Comparison of ENCODE assay signal across 8 cellular contexts in the genomic region with DNA sequence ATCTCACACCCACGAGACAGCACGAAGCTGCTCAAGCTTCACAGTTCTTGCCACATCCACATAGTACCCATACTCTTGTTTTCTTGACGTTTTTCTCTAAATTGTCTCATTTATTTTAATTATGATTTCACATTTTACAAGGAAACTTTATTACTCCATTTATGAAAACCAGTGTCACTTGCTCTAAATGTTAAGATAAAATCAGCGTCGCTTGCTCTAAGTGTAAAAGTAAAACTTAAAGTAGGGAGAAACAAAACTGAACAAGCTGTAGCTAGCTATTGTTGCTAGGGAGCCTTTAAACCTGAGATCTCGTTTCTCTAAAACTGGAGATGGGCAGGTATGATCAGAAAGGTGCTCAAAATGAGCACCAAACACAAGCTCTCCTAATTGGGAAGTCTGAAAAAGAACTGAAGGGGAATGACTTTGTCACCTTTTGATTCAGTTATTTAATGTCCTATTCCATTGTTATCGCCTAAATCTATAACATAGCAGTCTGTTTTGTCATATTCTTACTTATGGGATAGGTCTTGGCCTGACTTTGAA. TPM values are rescaled to one million over a fixed set of nuclear protein-coding genes. Genes with fewer than 3 reads are reported as not detected.
DNase-seq lines count a peak whose midpoint lies in the region; ATAC-seq and TF ChIP-seq lines count a peak whose summit lies in the region.

No MANE protein-coding gene starts in this region.

- H3K27ac Mint-ChIP-seq in activated CD4-positive, alpha-beta T cell treated with anti-CD3 and anti-CD28 coated beads, Interleukin-2, amount 10 ng/mL, durations not matched to agents 7 days and 5 days: peak overlapping the region; percentile 95
- peak overlapping the region; percentile 95 to 96 for H3K27ac Mint-ChIP-seq in activated naive CD4-positive, alpha-beta T cell treated with anti-CD3 and anti-CD28 coated beads, Interleukin-2, amount 50 U/mL, for 72 hours

- no peaks in the 10 kb centered on the region for H3K27me3 Mint-ChIP-seq in activated CD4-positive, alpha-beta T cell treated with anti-CD3 and anti-CD28 coated beads, Interleukin-2, amount 10 ng/mL, durations not matched to agents 7 days and 5 days

- CTCF ChIA-PET in activated CD4-positive, alpha-beta T cell treated with anti-CD3 and anti-CD28 coated beads, Interleukin-2, amount 10 ng/mL, durations not matched to agents 7 days and 5 days (lab: Charles Lee): interaction anchor here (0.6 to 3.5 kb wide), 5 partner anchors 10 to 124 kb away, joined by 3 to 20 read pairs (median 4); a partner anchor contains a TSS

- no peak for ATAC-seq in activated naive CD4-positive, alpha-beta T cell treated with anti-CD3 and anti-CD28 coated beads, Interleukin-2, amount 50 U/mL, for 72 hours

- POLR2A ChIA-PET in activated CD4-positive, alpha-beta T cell treated with anti-CD3 and anti-CD28 coated beads, Interleukin-2, amount 10 ng/mL, durations not matched to agents 7 days and 5 days (lab: Charles Lee): interaction anchor here (0.9 to 1.0 kb wide), 2 partner anchors 23 to 125 kb away, joined by 3 to 4 read pairs; a partner anchor contains a TSS

- H3K4me3 ChIP-seq in kidney epithelial cell (ENCODE audit: low read depth, low read length) (peak overlapping the region; percentile 98), thymus (ENCODE audit: low read length) (peak overlapping the region; percentile 97)

- H3K9me3 ChIP-seq in thymus (ENCODE audit: control insufficient read depth): no peaks in the 10 kb centered on the region

- DNase-seq in activated CD4-positive, alpha-beta T cell treated with anti-CD3 and anti-CD28 coated beads, Interleukin-2, amount 10 ng/mL, durations not matched to agents 7 days and 5 days: no peak
- no peak for DNase-seq in activated CD4-positive, alpha-beta T cell treated with anti-CD3 and anti-CD28 coated beads, Interleukin-2, amount 50 U/mL, for 4 hours
- DNase-seq in activated naive CD4-positive, alpha-beta T cell treated with anti-CD3 and anti-CD28 coated beads, Interleukin-2, amount 50 U/mL, for 72 hours (ENCODE audit: low spot score in 2 of 2): no peak
- DNase-seq in kidney epithelial cell (ENCODE audit: low read depth): no peak
- DNase-seq in NK-92 treated with Interleukin-12 subunit alpha and Interleukin-12 subunit beta, amount 100 ng/mL, for 24 hours (lab: John Stamatoyannopoulos, UW): no peak
- no peak for DNase-seq in SHP77 treated with DMSO at 0.1 percent for 48 hours (lab: John Stamatoyannopoulos, UW)
- no peak for DNase-seq in activated CD4-positive, alpha-beta T cell treated with anti-CD3 and anti-CD28 coated beads for 4 hours

- H3K36me3 ChIP-seq in kidney epithelial cell (ENCODE audit: control insufficient read depth, insufficient read depth, low read length) (no peaks in the 10 kb centered on the region), thymus (ENCODE audit: control insufficient read depth, insufficient read depth) (no peaks in the 10 kb centered on the region)

- peaks cover 58% of the 10 kb centered on the region for H3K4me1 Mint-ChIP-seq in activated CD4-positive, alpha-beta T cell treated with anti-CD3 and anti-CD28 coated beads, Interleukin-2, amount 10 ng/mL, durations not matched to agents 7 days and 5 days

- H3K27me3 ChIP-seq in kidney epithelial cell (ENCODE audit: control insufficient read depth, insufficient read depth, low read length) (no peaks in the 10 kb centered on the region), thymus (ENCODE audit: control insufficient read depth, insufficient read depth) (no peaks in the 10 kb centered on the region)

- H3K4me1 ChIP-seq in thymus (ENCODE audit: control insufficient read depth, insufficient read depth, low read length): peaks cover 13% of the 10 kb centered on the region

- H3K4me3 Mint-ChIP-seq in activated CD4-positive, alpha-beta T cell treated with anti-CD3 and anti-CD28 coated beads, Interleukin-2, amount 10 ng/mL, durations not matched to agents 7 days and 5 days: peak overlapping the region; percentile 87

- peak overlapping the region; percentile 98 for H3K27ac ChIP-seq in thymus (ENCODE audit: low read depth)

- WGBS in thymus: 16% methylated on average over 7 of the region's 7 CpGs

- H3K9me3 Mint-ChIP-seq in activated CD4-positive, alpha-beta T cell treated with anti-CD3 and anti-CD28 coated beads, Interleukin-2, amount 10 ng/mL, durations not matched to agents 7 days and 5 days: no peaks in the 10 kb centered on the region
- H3K9me3 Mint-ChIP-seq in activated naive CD4-positive, alpha-beta T cell treated with anti-CD3 and anti-CD28 coated beads, Interleukin-2, amount 50 U/mL, for 72 hours: no peaks in the 10 kb centered on the region

- TF ChIP-seq CTCF in kidney epithelial cell (IDR thresholded peaks at IDR 0.05; ENCODE audit: insufficient read depth, low read length, poor library complexity, severe bottlenecking): no peak

- peaks cover 24% of the 10 kb centered on the region for H3K36me3 Mint-ChIP-seq in activated CD4-positive, alpha-beta T cell treated with anti-CD3 and anti-CD28 coated beads, Interleukin-2, amount 10 ng/mL, durations not matched to agents 7 days and 5 days (ENCODE audit: low read depth)
- peaks cover 30 to 32% of the 10 kb centered on the region in 2 donors for H3K36me3 Mint-ChIP-seq in activated naive CD4-positive, alpha-beta T cell treated with anti-CD3 and anti-CD28 coated beads, Interleukin-2, amount 50 U/mL, for 72 hours

RNA-seq across cellular contexts. Expression of a gene that starts 0.7 kb away (rescaled TPM):
- total RNA-seq in activated CD4-positive, alpha-beta T cell treated with anti-CD3 and anti-CD28 coated beads, Interleukin-2, amount 10 ng/mL, durations not matched to agents 7 days and 5 days: 10 to 100 TPM; 24.9 to 27.2 TPM
- 10 to 100 TPM; 29.5 to 39.8 TPM for total RNA-seq in activated naive CD4-positive, alpha-beta T cell treated with anti-CD3 and anti-CD28 coated beads, Interleukin-2, amount 50 U/mL, for 72 hours
- 9.1 and 27.2 TPM in 2 replicates for total RNA-seq in kidney epithelial cell
- polyA plus RNA-seq in thymus: 10.0 TPM

RNA-seq across cellular contexts. Expression of a gene that starts 1.0 kb away (rescaled TPM):
- total RNA-seq in activated CD4-positive, alpha-beta T cell treated with anti-CD3 and anti-CD28 coated beads, Interleukin-2, amount 10 ng/mL, durations not matched to agents 7 days and 5 days: 10 to 100 TPM; 47.9 to 50.6 TPM
- 10 to 100 TPM; 49.6 to 64.1 TPM for total RNA-seq in activated naive CD4-positive, alpha-beta T cell treated with anti-CD3 and anti-CD28 coated beads, Interleukin-2, amount 50 U/mL, for 72 hours
- 12.3 and 23.9 TPM in 2 replicates for total RNA-seq in kidney epithelial cell
- polyA plus RNA-seq in thymus: 28.8 TPM

RNA-seq across cellular contexts. Expression of a gene that starts 12.3 kb away (rescaled TPM):
- total RNA-seq in activated CD4-positive, alpha-beta T cell treated with anti-CD3 and anti-CD28 coated beads, Interleukin-2, amount 10 ng/mL, durations not matched to agents 7 days and 5 days: under 1 TPM; 0.69 TPM
- total RNA-seq in activated naive CD4-positive, alpha-beta T cell treated with anti-CD3 and anti-CD28 coated beads, Interleukin-2, amount 50 U/mL, for 72 hours: under 1 TPM; 0.82 to 0.93 TPM
- total RNA-seq in kidney epithelial cell: not detected in 2 replicates
- 0.37 TPM for polyA plus RNA-seq in thymus
